In the genomic region with DNA sequence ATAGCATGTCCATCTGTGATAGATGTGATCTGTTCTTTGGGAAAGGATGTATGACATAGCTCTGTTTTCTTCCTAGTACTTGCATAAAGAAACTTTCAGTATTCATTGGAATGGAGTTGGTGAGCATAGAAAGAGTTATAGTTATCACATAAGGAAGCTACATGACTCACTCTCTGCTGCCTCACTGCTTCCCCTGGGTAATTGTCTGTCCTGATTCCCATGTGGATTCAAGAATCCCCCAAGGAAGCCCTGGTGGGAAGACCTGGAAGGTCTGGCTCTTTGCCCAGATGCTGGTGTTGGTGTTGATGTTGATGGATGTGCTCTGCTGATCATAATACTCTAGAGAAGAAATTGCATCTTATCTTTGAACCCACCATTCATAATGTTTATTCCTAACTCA, we compare ENCODE assay signal across 1 cellular context.
TF ChIP-seq lines count a peak whose summit lies in the region.

No MANE protein-coding gene starts in this region.

TF ChIP-seq in SK-N-SH, 30 proteins besides CTCF, POLR2A, EP300 and RAD21 (continued from another document):
- TF ChIP-seq, protein P1, sequence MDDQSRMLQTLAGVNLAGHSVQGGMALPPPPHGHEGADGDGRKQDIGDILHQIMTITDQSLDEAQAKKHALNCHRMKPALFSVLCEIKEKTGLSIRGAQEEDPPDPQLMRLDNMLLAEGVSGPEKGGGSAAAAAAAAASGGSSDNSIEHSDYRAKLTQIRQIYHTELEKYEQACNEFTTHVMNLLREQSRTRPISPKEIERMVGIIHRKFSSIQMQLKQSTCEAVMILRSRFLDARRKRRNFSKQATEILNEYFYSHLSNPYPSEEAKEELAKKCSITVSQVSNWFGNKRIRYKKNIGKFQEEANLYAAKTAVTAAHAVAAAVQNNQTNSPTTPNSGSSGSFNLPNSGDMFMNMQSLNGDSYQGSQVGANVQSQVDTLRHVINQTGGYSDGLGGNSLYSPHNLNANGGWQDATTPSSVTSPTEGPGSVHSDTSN (IDR thresholded peaks at IDR 0.05): peak; percentile 90
- TF ChIP-seq RXRA (IDR thresholded peaks at IDR 0.05; ENCODE audit: borderline replicate concordance, low read depth): peak; percentile 52; the same call in 1 of the 2 replicates
- TF ChIP-seq MEF2A (IDR thresholded peaks at IDR 0.05; ENCODE audit: borderline replicate concordance, low read depth): 0 out of 2 replicates have a peak, but pooled peaks have one; percentile 25
- TF ChIP-seq, protein P2, sequence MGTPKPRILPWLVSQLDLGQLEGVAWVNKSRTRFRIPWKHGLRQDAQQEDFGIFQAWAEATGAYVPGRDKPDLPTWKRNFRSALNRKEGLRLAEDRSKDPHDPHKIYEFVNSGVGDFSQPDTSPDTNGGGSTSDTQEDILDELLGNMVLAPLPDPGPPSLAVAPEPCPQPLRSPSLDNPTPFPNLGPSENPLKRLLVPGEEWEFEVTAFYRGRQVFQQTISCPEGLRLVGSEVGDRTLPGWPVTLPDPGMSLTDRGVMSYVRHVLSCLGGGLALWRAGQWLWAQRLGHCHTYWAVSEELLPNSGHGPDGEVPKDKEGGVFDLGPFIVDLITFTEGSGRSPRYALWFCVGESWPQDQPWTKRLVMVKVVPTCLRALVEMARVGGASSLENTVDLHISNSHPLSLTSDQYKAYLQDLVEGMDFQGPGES (IDR thresholded peaks at IDR 0.05; ENCODE audit: low read depth, low read length): no peak
- TF ChIP-seq YY1 (IDR thresholded peaks at IDR 0.05; ENCODE audit: low read depth): no peak
- TF ChIP-seq SIN3A (IDR thresholded peaks at IDR 0.05; ENCODE audit: borderline replicate concordance, low read depth, low read length): peak; percentile 25; the same call in 1 of the 2 replicates
- peak; percentile 37; the same call in 1 of the 2 replicates for TF ChIP-seq TEAD4 (IDR thresholded peaks at IDR 0.05; ENCODE audit: borderline replicate concordance, insufficient read depth)
- TF ChIP-seq, protein P3, sequence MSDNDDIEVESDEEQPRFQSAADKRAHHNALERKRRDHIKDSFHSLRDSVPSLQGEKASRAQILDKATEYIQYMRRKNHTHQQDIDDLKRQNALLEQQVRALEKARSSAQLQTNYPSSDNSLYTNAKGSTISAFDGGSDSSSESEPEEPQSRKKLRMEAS (IDR thresholded peaks at IDR 0.05; ENCODE audit: low read depth): peak; percentile 63; the same call in 1 of the 2 replicates
- TF ChIP-seq, protein P4, sequence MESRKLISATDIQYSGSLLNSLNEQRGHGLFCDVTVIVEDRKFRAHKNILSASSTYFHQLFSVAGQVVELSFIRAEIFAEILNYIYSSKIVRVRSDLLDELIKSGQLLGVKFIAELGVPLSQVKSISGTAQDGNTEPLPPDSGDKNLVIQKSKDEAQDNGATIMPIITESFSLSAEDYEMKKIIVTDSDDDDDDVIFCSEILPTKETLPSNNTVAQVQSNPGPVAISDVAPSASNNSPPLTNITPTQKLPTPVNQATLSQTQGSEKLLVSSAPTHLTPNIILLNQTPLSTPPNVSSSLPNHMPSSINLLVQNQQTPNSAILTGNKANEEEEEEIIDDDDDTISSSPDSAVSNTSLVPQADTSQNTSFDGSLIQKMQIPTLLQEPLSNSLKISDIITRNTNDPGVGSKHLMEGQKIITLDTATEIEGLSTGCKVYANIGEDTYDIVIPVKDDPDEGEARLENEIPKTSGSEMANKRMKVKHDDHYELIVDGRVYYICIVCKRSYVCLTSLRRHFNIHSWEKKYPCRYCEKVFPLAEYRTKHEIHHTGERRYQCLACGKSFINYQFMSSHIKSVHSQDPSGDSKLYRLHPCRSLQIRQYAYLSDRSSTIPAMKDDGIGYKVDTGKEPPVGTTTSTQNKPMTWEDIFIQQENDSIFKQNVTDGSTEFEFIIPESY (IDR thresholded peaks at IDR 0.05; ENCODE audit: borderline replicate concordance, low read depth): 0 out of 2 replicates have a peak, but pooled peaks have one; percentile 48
- TF ChIP-seq NRF1 (IDR thresholded peaks at IDR 0.05; ENCODE audit: low read depth, low read length): no peak
- TF ChIP-seq FOSL2 (IDR thresholded peaks at IDR 0.05; ENCODE audit: borderline replicate concordance, low read depth): peak; percentile 75
- peak; percentile 68 for TF ChIP-seq JUND (IDR thresholded peaks at IDR 0.05)
- no peak for TF ChIP-seq RFX5 (IDR thresholded peaks at IDR 0.05; ENCODE audit: low read length)
